ENCODE assay signal across 9 cellular contexts in the genomic region with DNA sequence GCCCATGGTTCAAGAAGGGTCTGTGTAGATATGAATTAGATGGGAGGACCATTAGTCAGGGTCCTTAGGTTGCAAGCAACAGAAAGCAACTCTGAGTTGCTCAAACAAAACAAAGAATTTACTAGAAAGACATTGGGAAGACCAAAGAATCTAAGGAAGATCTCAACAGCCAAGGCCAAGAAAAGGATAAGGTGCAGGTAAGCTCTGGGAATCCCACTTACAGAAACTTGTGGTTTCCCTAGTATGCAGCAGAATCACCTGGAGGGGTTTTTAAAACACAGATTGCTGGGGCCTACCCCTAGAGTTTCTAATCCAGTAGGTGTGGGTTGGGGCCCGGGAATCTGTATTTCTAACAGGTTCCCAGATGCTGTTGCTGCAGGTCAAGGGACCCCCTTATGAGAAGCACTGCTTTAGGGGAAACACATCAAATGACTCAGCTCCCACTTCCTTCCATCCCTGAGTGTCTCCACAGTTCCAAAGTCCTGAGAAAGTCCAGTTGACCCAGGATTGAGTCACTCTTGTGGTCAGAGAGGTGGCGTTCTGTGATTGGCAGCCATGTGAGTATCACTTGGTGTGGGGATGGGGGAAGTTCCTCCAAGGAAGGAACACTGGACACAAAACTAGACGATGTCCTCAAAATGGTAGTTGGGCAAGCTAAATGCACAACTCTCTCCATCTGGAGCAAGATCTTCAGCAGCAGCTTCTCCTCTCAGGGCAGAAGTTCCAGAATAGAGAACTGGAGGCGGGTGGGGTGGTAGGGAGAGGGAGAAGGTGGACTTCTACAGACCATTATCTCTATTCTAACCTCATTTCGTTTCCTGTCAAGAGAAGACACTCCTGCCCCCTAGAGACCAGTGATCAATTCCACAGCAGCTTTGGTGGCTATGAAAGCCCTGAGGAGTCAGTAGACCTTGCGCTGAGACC. TPM values are rescaled to one million over a fixed set of nuclear protein-coding genes. Genes with fewer than 3 reads are reported as not detected.
DNase-seq lines count a peak whose midpoint lies in the region; ATAC-seq and TF ChIP-seq lines count a peak whose summit lies in the region.
"Had no signal": no experiment of that assay in that cellular context is flagged by ENCODE, and none has a peak within 500 bp of the region (broad histone marks: within the 10 kb centered on the region; RNA-seq: fewer than 3 reads in every experiment).

No MANE protein-coding gene starts in this region.

- peaks cover 27% of the 10 kb centered on the region for H3K27me3 Mint-ChIP-seq in activated naive CD4-positive, alpha-beta T cell treated with anti-CD3 and anti-CD28 coated beads, Interleukin-2, amount 10 ng/mL, durations not matched to agents 7 days and 5 days

- no peaks in the 10 kb centered on the region for H3K9me3 Mint-ChIP-seq in activated naive CD4-positive, alpha-beta T cell treated with anti-CD3 and anti-CD28 coated beads, Interleukin-2, amount 10 ng/mL, durations not matched to agents 7 days and 5 days

- no peak overlapping the region for H3K4me3 Mint-ChIP-seq in activated naive CD4-positive, alpha-beta T cell treated with anti-CD3 and anti-CD28 coated beads, Interleukin-2, amount 10 ng/mL, durations not matched to agents 7 days and 5 days

- CTCF ChIA-PET in activated naive CD4-positive, alpha-beta T cell treated with anti-CD3 and anti-CD28 coated beads, Interleukin-2, amount 10 ng/mL, durations not matched to agents 7 days and 5 days (lab: Charles Lee), result interaction anchor here (0.8 to 0.9 kb wide), 3 partner anchors 21 to 58 kb away, joined by 3 read pairs; no protein-coding TSS in a partner anchor

- H3K9me3 ChIP-seq in adrenal gland (replicated peaks in 1 of 3) (no peaks in the 10 kb centered on the region), right lobe of liver (no peaks in the 10 kb centered on the region)
- H3K9me3 ChIP-seq: body of pancreas had no signal

- H3K4me1 ChIP-seq in adrenal gland (replicated peaks in 1 of 2) (no peaks in the 10 kb centered on the region), right lobe of liver (no peaks in the 10 kb centered on the region)
- H3K4me1 ChIP-seq: body of pancreas had no signal

- WGBS in adrenal gland, 4 donors, result 65 to 76% (median 74%) methylated on average over 5 to 6 of the region's 6 CpGs
- WGBS in right lobe of liver (ENCODE audit: insufficient coverage, low coverage, low lambda C conversion rate, missing lambda C conversion rate), result 71% methylated on average over 4 of the region's 6 CpGs

- peaks cover 18% of the 10 kb centered on the region for H3K4me1 Mint-ChIP-seq in activated naive CD4-positive, alpha-beta T cell treated with anti-CD3 and anti-CD28 coated beads, Interleukin-2, amount 10 ng/mL, durations not matched to agents 7 days and 5 days

- no peak for TF ChIP-seq POLR2A in adrenal gland (IDR thresholded peaks at IDR 0.05)
- no peak for TF ChIP-seq POLR2A in right lobe of liver (IDR thresholded peaks at IDR 0.05)

- H3K36me3 ChIP-seq in adrenal gland (replicated peaks in 1 of 2) (no peaks in the 10 kb centered on the region), right lobe of liver (no peaks in the 10 kb centered on the region)

- H3K4me3 ChIP-seq in adrenal gland (no peak overlapping the region), right lobe of liver (no peak overlapping the region)
- H3K4me3 ChIP-seq: body of pancreas had no signal

- H3K27me3 ChIP-seq in adrenal gland (no peaks in the 10 kb centered on the region), right lobe of liver (no peaks in the 10 kb centered on the region)
- H3K27me3 ChIP-seq: body of pancreas had no signal

- ATAC-seq in right lobe of liver (peak; percentile 40 to 68 (median 62)), GM18502 (IDR thresholded peaks at IDR 0.05; ENCODE audit: poor library complexity, unreplicated experiment) (no peak), HG02852 (IDR thresholded peaks at IDR 0.05; ENCODE audit: unreplicated experiment) (no peak)
- ATAC-seq: body of pancreas had no signal

- no peak for TF ChIP-seq EP300 in Ishikawa (IDR thresholded peaks at IDR 0.05; ENCODE audit: borderline replicate concordance)

- DNase-seq in COLO668 (lab: John Stamatoyannopoulos, UW; ENCODE audit: unreplicated experiment) (peak; percentile 19), adrenal gland (peak in 5 of 7 donors; percentile 25 to 63 (median 47)), right lobe of liver (peak in 1 of 3 donors; percentile 31), COR-L47 (lab: John Stamatoyannopoulos, UW) (no peak)
- DNase-seq in activated naive CD4-positive, alpha-beta T cell treated with anti-CD3 and anti-CD28 coated beads, Interleukin-2, amount 10 ng/mL, durations not matched to agents 7 days and 5 days, result no peak

- H3K27ac ChIP-seq in adrenal gland (peak overlapping the region in 2 of 5 donors; percentile 5 to 73), right lobe of liver (no peak overlapping the region)

- TF ChIP-seq CTCF in adrenal gland (IDR thresholded peaks at IDR 0.05) (peak in 2 of 6 experiments; percentile 15), right lobe of liver (IDR thresholded peaks at IDR 0.05) (peak; percentile 6 to 27 (median 21))

- intact Hi-C loops in adrenal gland (cut with DNase I) (no loop called here), right lobe of liver (cut with DNase I) (no loop called here)

- no peak overlapping the region for H3K27ac Mint-ChIP-seq in activated naive CD4-positive, alpha-beta T cell treated with anti-CD3 and anti-CD28 coated beads, Interleukin-2, amount 10 ng/mL, durations not matched to agents 7 days and 5 days

- H3K36me3 Mint-ChIP-seq in activated naive CD4-positive, alpha-beta T cell treated with anti-CD3 and anti-CD28 coated beads, Interleukin-2, amount 10 ng/mL, durations not matched to agents 7 days and 5 days, result no peaks in the 10 kb centered on the region

- TF ChIP-seq RAD21 in Ishikawa (IDR thresholded peaks at IDR 0.05; ENCODE audit: low read depth), result peak; percentile 62

TF ChIP-seq in Ishikawa, 13 proteins besides CTCF, POLR2A, EP300 and RAD21:
- TF ChIP-seq TCF12 (IDR thresholded peaks at IDR 0.05; ENCODE audit: low read depth) (no peak), NFIC (IDR thresholded peaks at IDR 0.05) (no peak), YY1 (IDR thresholded peaks at IDR 0.05; ENCODE audit: low read depth) (no peak), EGR1 (IDR thresholded peaks at IDR 0.05) (no peak)
- TF ChIP-seq, protein P1, sequence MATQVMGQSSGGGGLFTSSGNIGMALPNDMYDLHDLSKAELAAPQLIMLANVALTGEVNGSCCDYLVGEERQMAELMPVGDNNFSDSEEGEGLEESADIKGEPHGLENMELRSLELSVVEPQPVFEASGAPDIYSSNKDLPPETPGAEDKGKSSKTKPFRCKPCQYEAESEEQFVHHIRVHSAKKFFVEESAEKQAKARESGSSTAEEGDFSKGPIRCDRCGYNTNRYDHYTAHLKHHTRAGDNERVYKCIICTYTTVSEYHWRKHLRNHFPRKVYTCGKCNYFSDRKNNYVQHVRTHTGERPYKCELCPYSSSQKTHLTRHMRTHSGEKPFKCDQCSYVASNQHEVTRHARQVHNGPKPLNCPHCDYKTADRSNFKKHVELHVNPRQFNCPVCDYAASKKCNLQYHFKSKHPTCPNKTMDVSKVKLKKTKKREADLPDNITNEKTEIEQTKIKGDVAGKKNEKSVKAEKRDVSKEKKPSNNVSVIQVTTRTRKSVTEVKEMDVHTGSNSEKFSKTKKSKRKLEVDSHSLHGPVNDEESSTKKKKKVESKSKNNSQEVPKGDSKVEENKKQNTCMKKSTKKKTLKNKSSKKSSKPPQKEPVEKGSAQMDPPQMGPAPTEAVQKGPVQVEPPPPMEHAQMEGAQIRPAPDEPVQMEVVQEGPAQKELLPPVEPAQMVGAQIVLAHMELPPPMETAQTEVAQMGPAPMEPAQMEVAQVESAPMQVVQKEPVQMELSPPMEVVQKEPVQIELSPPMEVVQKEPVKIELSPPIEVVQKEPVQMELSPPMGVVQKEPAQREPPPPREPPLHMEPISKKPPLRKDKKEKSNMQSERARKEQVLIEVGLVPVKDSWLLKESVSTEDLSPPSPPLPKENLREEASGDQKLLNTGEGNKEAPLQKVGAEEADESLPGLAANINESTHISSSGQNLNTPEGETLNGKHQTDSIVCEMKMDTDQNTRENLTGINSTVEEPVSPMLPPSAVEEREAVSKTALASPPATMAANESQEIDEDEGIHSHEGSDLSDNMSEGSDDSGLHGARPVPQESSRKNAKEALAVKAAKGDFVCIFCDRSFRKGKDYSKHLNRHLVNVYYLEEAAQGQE (IDR thresholded peaks at IDR 0.05; ENCODE audit: low read depth), result no peak

RNA-seq across cellular contexts. Expression of gene EYA3, which starts 24.2 kb away (rescaled TPM):
- 10 to 100 TPM in 7 of 8 donors, 1 to 10 TPM in 1; 8.9 to 28.9 (median 15.8) TPM for total RNA-seq in adrenal gland
- 10 to 100 TPM in 1 of 3 donors, 1 to 10 TPM in 2; 4.3 to 20.9 (median 4.7) TPM for polyA plus RNA-seq in adrenal gland
- total RNA-seq in right lobe of liver, result 10 to 100 TPM in 1 of 6 experiments, 1 to 10 TPM in 5; 6.6 to 10.2 (median 7.3) TPM

Comparison
In these comparisons a context has a peak if more than half of its experiments do, and no peak if none do; other contexts are left out.
1. DNase-seq: peak in COLO668 (single experiment) and adrenal gland (5 of 7); none in COR-L47 (single experiment) and activated naive CD4-positive, alpha-beta T cell treated with anti-CD3 and anti-CD28 coated beads, Interleukin-2, amount 10 ng/mL, durations not matched to agents 7 days and 5 days (single experiment).
2. ATAC-seq: peak in right lobe of liver (4 of 4); none in GM18502 (single experiment) and HG02852 (single experiment).